15 cellular contexts compared by ENCODE assay signal in genomic region chr13:46631184-46631542, GRCh38.
DNase-seq lines count a peak whose midpoint lies in the region; ATAC-seq and TF ChIP-seq lines count a peak whose summit lies in the region.
"Had no signal": no experiment of that assay in that cellular context is flagged by ENCODE, and none has a peak within 500 bp of the region (broad histone marks: within the 10 kb centered on the region; RNA-seq: fewer than 3 reads in every experiment).

No MANE protein-coding gene starts in this region.

- WGBS in HUES64, result 87% methylated on average over 2 of the region's 2 CpGs
- WGBS in hepatocyte (ENCODE audit: low lambda C conversion rate, missing lambda C conversion rate), result 77% methylated on average over 2 of the region's 2 CpGs

- no peak overlapping the region for H3K27ac Mint-ChIP-seq in activated naive CD4-positive, alpha-beta T cell treated with anti-CD3 and anti-CD28 coated beads for 36 hours
- peak overlapping the region; percentile 62 for H3K27ac Mint-ChIP-seq in stimulated activated naive B cell treated with anti-CD40 and anti-IgM and Interleukin-4, amounts not matched to agents 10 μg/mL and 1 μg/mL and 100 μg/mL, for 72 hours

- peak; percentile 11 for DNase-seq in activated naive CD4-positive, alpha-beta T cell treated with anti-CD3 and anti-CD28 coated beads for 36 hours
- no peak for DNase-seq in activated naive CD4-positive, alpha-beta T cell treated with Interleukin-2 at 50 U/mL for 16 hours
- DNase-seq in hepatocyte (ENCODE audit: low spot score), result no peak
- no peak for DNase-seq in stimulated activated naive B cell treated with anti-CD40 and anti-IgM and Interleukin-4, amounts not matched to agents 10 μg/mL and 1 μg/mL and 100 μg/mL, for 72 hours
- no peak for DNase-seq in upper lobe of right lung
- DNase-seq in left ventricle myocardium superior, result no peak
- DNase-seq: COR-L47, heart right ventricle, KG1, NCI-H510A treated with DMSO at 0.1 percent for 48 hours, SHP77, tibial artery had no signal

- no peak overlapping the region for H3K9ac ChIP-seq in HUES64 (ENCODE audit: low read depth, low read length)

- H3K4me3 ChIP-seq in HUES64 (ENCODE audit: low read length) (no peak overlapping the region), hepatocyte (no peak overlapping the region), upper lobe of right lung (no peak overlapping the region)
- H3K4me3 ChIP-seq: prostate gland, tibial artery had no signal

- ATAC-seq in stimulated activated naive B cell treated with anti-CD40 and anti-IgM and Interleukin-4, amounts not matched to agents 10 μg/mL and 1 μg/mL and 100 μg/mL, for 72 hours (replicated peaks), result peak; percentile 36 to 52
- ATAC-seq in GM21526 (IDR thresholded peaks at IDR 0.05; ENCODE audit: low FRiP score, unreplicated experiment) (no peak), upper lobe of right lung (no peak), left ventricle myocardium superior (no peak)

- no peak for TF ChIP-seq CTCF in hepatocyte (IDR thresholded peaks at IDR 0.05; ENCODE audit: poor library complexity)
- TF ChIP-seq CTCF in upper lobe of right lung (IDR thresholded peaks at IDR 0.05), result no peak

- CTCF ChIA-PET in activated naive CD4-positive, alpha-beta T cell treated with anti-CD3 and anti-CD28 coated beads for 36 hours (lab: Charles Lee), result no interaction called here

- no peaks in the 10 kb centered on the region for H3K9me3 ChIP-seq in HUES64 (ENCODE audit: insufficient read depth, low read depth, low read length)
- no peaks in the 10 kb centered on the region for H3K9me3 ChIP-seq in hepatocyte (ENCODE audit: low read depth)
- no peaks in the 10 kb centered on the region for H3K9me3 ChIP-seq in upper lobe of right lung
- H3K9me3 ChIP-seq: heart right ventricle, prostate gland, tibial artery had no signal

- H3K4me1 ChIP-seq in HUES64 (ENCODE audit: insufficient read depth, low read length) (peaks cover 24% of the 10 kb centered on the region), hepatocyte (ENCODE audit: insufficient read depth) (peaks cover 25% of the 10 kb centered on the region), upper lobe of right lung (peaks cover 24% of the 10 kb centered on the region)
- H3K4me1 ChIP-seq: prostate gland had no signal

- H3K9me3 Mint-ChIP-seq in activated naive CD4-positive, alpha-beta T cell treated with anti-CD3 and anti-CD28 coated beads for 36 hours, result no peaks in the 10 kb centered on the region
- H3K9me3 Mint-ChIP-seq in stimulated activated naive B cell treated with anti-CD40 and anti-IgM and Interleukin-4, amounts not matched to agents 10 μg/mL and 1 μg/mL and 100 μg/mL, for 72 hours, result peaks cover 0 to 4% of the 10 kb centered on the region in 2 donors

- H3K36me3 ChIP-seq in HUES64 (ENCODE audit: insufficient read depth, low read length), result no peaks in the 10 kb centered on the region
- no peaks in the 10 kb centered on the region for H3K36me3 ChIP-seq in hepatocyte (replicated peaks; ENCODE audit: insufficient read depth, low read depth)
- H3K36me3 ChIP-seq in upper lobe of right lung, result no peaks in the 10 kb centered on the region
- H3K36me3 ChIP-seq: heart right ventricle, prostate gland, tibial artery had no signal

- no peaks in the 10 kb centered on the region for H3K36me3 Mint-ChIP-seq in activated naive CD4-positive, alpha-beta T cell treated with anti-CD3 and anti-CD28 coated beads for 36 hours (ENCODE audit: low read depth)
- H3K36me3 Mint-ChIP-seq in stimulated activated naive B cell treated with anti-CD40 and anti-IgM and Interleukin-4, amounts not matched to agents 10 μg/mL and 1 μg/mL and 100 μg/mL, for 72 hours, result peaks cover 19 to 32% of the 10 kb centered on the region in 2 donors

- peaks cover 91% of the 10 kb centered on the region for H3K79me2 ChIP-seq in hepatocyte

- intact Hi-C loops in activated naive CD4-positive, alpha-beta T cell treated with anti-CD3 and anti-CD28 coated beads for 36 hours (cut with micrococcal nuclease), result loop anchor here (2.0 to 5.0 kb wide), 2 partner anchors 36 to 52 kb away; no protein-coding TSS in a partner anchor
- intact Hi-C loops in upper lobe of right lung (cut with DNase I) (no loop called here), left ventricle myocardium superior (cut with micrococcal nuclease) (no loop called here)

- no peaks in the 10 kb centered on the region for H3K27me3 Mint-ChIP-seq in activated naive CD4-positive, alpha-beta T cell treated with anti-CD3 and anti-CD28 coated beads for 36 hours (ENCODE audit: low read depth)
- H3K27me3 Mint-ChIP-seq in stimulated activated naive B cell treated with anti-CD40 and anti-IgM and Interleukin-4, amounts not matched to agents 10 μg/mL and 1 μg/mL and 100 μg/mL, for 72 hours, result no peaks in the 10 kb centered on the region

- H4K20me1 ChIP-seq in hepatocyte (ENCODE audit: insufficient read depth, poor library complexity, severe bottlenecking), result no peaks in the 10 kb centered on the region

- peak overlapping the region; percentile 18 for H3K4me2 ChIP-seq in hepatocyte

- peaks cover 42% of the 10 kb centered on the region for H3K4me1 Mint-ChIP-seq in activated naive CD4-positive, alpha-beta T cell treated with anti-CD3 and anti-CD28 coated beads for 36 hours (ENCODE audit: low read depth)
- peaks cover 55 to 86% of the 10 kb centered on the region in 2 donors for H3K4me1 Mint-ChIP-seq in stimulated activated naive B cell treated with anti-CD40 and anti-IgM and Interleukin-4, amounts not matched to agents 10 μg/mL and 1 μg/mL and 100 μg/mL, for 72 hours

- no peak overlapping the region for H3K4me3 Mint-ChIP-seq in activated naive CD4-positive, alpha-beta T cell treated with anti-CD3 and anti-CD28 coated beads for 36 hours
- peak overlapping the region in 1 of 2 donors; percentile 23 for H3K4me3 Mint-ChIP-seq in stimulated activated naive B cell treated with anti-CD40 and anti-IgM and Interleukin-4, amounts not matched to agents 10 μg/mL and 1 μg/mL and 100 μg/mL, for 72 hours

- no peaks in the 10 kb centered on the region for H3K9me2 ChIP-seq in hepatocyte (replicated peaks; ENCODE audit: insufficient read depth)

- H3K27ac ChIP-seq in HUES64 (ENCODE audit: low read depth, low read length), result peak overlapping the region; percentile 63; the same call in 1 of the 2 replicates
- H3K27ac ChIP-seq in hepatocyte, result no peak overlapping the region
- H3K27ac ChIP-seq in upper lobe of right lung, result no peak overlapping the region
- H3K27ac ChIP-seq: prostate gland, tibial artery had no signal

- no peaks in the 10 kb centered on the region for H3K27me3 ChIP-seq in HUES64 (ENCODE audit: insufficient read depth, low read length)
- H3K27me3 ChIP-seq in hepatocyte, result no peaks in the 10 kb centered on the region
- no peaks in the 10 kb centered on the region for H3K27me3 ChIP-seq in upper lobe of right lung
- H3K27me3 ChIP-seq: heart right ventricle, tibial artery had no signal

- H2AFZ ChIP-seq in hepatocyte, result no peak overlapping the region

Comparison
In these comparisons a context has a peak if more than half of its experiments do, and no peak if none do; other contexts are left out.
1. ATAC-seq: peak in stimulated activated naive B cell treated with anti-CD40 and anti-IgM and Interleukin-4, amounts not matched to agents 10 μg/mL and 1 μg/mL and 100 μg/mL, for 72 hours (2 of 2); none in GM21526 (single experiment), upper lobe of right lung (single experiment) and left ventricle myocardium superior (single experiment).